ENCODE assay signal across 8 cellular contexts in genomic region chr2:186589733-186590537, GRCh38. TPM values are rescaled to one million over a fixed set of nuclear protein-coding genes. Genes with fewer than 3 reads are reported as not detected.
DNase-seq lines count a peak whose midpoint lies in the region; ATAC-seq, FAIRE-seq and TF ChIP-seq lines count a peak whose summit lies in the region.

TSS of gene ITGAV (plus strand) at chr2:186590056. CDS start at chr2:186590339, 283 bp downstream.

- peak within 1 kb of the TSS; percentile 98 for H3K27ac ChIP-seq in C4-2B
- H3K27ac ChIP-seq in ectodermal cell (ENCODE audit: insufficient read depth, low read depth, low read length, poor library complexity, severe bottlenecking), result peak within 1 kb of the TSS; percentile 45
- H3K27ac ChIP-seq in lower lobe of right lung, result peak within 1 kb of the TSS; percentile 96

- H3K27me3 ChIP-seq in ectodermal cell (ENCODE audit: control insufficient read depth, insufficient read depth, low read length, poor library complexity, severe bottlenecking) (no peaks in the 10 kb centered on the region), lower lobe of right lung (ENCODE audit: low read depth) (no peaks in the 10 kb centered on the region)

- H3K27me3 Mint-ChIP-seq in activated CD8-positive, alpha-beta T cell treated with anti-CD3 and anti-CD28 coated beads for 36 hours, result no peaks in the 10 kb centered on the region

- DNase-seq in GM19239 (ENCODE audit: insufficient read length, low spot score) (peak; percentile 69), NCI-H69 (lab: John Stamatoyannopoulos, UW) (peak; percentile 90), lower lobe of right lung (peak; percentile 97)
- DNase-seq in activated CD8-positive, alpha-beta T cell treated with anti-CD3 and anti-CD28 coated beads for 36 hours, result peak; percentile 88
- peak; percentile 49 to 64 (median 55) for DNase-seq in stimulated activated CD4-positive, alpha-beta T cell treated with anti-CD3 and anti-CD28 coated beads, TNF-alpha, amount 100 ng/mL, for 1 hour (ENCODE audit: low read depth in 3 of 3, low spot score in 1 of 3)

- peak within 1 kb of the TSS; percentile 83 for H3K27ac Mint-ChIP-seq in activated CD8-positive, alpha-beta T cell treated with anti-CD3 and anti-CD28 coated beads for 36 hours

- H3K4me3 ChIP-seq in ectodermal cell (ENCODE audit: insufficient read depth, low read depth, low read length) (peak within 1 kb of the TSS; percentile 69), lower lobe of right lung (peak within 1 kb of the TSS; percentile 84)

- WGBS in ectodermal cell, 2 experiments, result 0% methylated on average over 86 of the region's 86 CpGs

- no peaks in the 10 kb centered on the region for H3K36me3 ChIP-seq in ectodermal cell (ENCODE audit: control insufficient read depth, insufficient read depth, low read length)
- no peaks in the 10 kb centered on the region for H3K36me3 ChIP-seq in lower lobe of right lung

- ATAC-seq in HG03442 (IDR thresholded peaks at IDR 0.05; ENCODE audit: unreplicated experiment) (peak; percentile 95), lower lobe of right lung (peak; percentile 99)
- ATAC-seq in activated CD8-positive, alpha-beta T cell treated with anti-CD3 and anti-CD28 coated beads for 36 hours, result peak; percentile 95

- FAIRE-seq in GM19239 (lab: Jason Lieb, UNC), result peak; percentile 82

- peak within 1 kb of the TSS; percentile 82 for H3K4me3 Mint-ChIP-seq in activated CD8-positive, alpha-beta T cell treated with anti-CD3 and anti-CD28 coated beads for 36 hours

- H3K9me3 ChIP-seq in ectodermal cell (ENCODE audit: control insufficient read depth, low read length) (no peaks in the 10 kb centered on the region), lower lobe of right lung (no peaks in the 10 kb centered on the region)

- no peaks in the 10 kb centered on the region for H3K9me3 Mint-ChIP-seq in activated CD8-positive, alpha-beta T cell treated with anti-CD3 and anti-CD28 coated beads for 36 hours

- intact Hi-C loops in activated CD8-positive, alpha-beta T cell treated with anti-CD3 and anti-CD28 coated beads for 36 hours (cut with micrococcal nuclease), result loop anchor here (5.0 kb wide), 1 partner anchor 52 kb away; no protein-coding TSS in a partner anchor
- intact Hi-C loops in lower lobe of right lung (cut with DNase I), result no loop called here

- POLR2A ChIA-PET in activated CD8-positive, alpha-beta T cell treated with anti-CD3 and anti-CD28 coated beads for 36 hours (lab: Charles Lee), result interaction anchor here (0.6 to 2.3 kb wide), 9 partner anchors 13 to 510 kb away, joined by 3 to 8 read pairs (median 4); partner anchors contain the start of gene ZC3H15

- H3K4me1 Mint-ChIP-seq in activated CD8-positive, alpha-beta T cell treated with anti-CD3 and anti-CD28 coated beads for 36 hours (ENCODE audit: low read depth), result peaks cover 31% of the 10 kb centered on the region

- TF ChIP-seq CTCF in C4-2B (conservative IDR thresholded peaks at IDR 0.05) (0 out of 2 replicates have a peak, but pooled peaks have one; percentile 3), lower lobe of right lung (IDR thresholded peaks at IDR 0.05) (no peak)
- TF ChIP-seq CTCF in activated CD8-positive, alpha-beta T cell treated with anti-CD3 and anti-CD28 coated beads for 36 hours (IDR thresholded peaks at IDR 0.05), result no peak

- H3K4me1 ChIP-seq in ectodermal cell (ENCODE audit: control insufficient read depth, insufficient read depth, low read length) (no peaks in the 10 kb centered on the region), lower lobe of right lung (peaks cover 36% of the 10 kb centered on the region)

- CTCF ChIA-PET in activated CD8-positive, alpha-beta T cell treated with anti-CD3 and anti-CD28 coated beads for 36 hours (lab: Charles Lee), result interaction anchor here (0.7 to 1.7 kb wide), 5 partner anchors 18 to 90 kb away, joined by 3 to 5 read pairs (median 4); no protein-coding TSS in a partner anchor

- H3K36me3 Mint-ChIP-seq in activated CD8-positive, alpha-beta T cell treated with anti-CD3 and anti-CD28 coated beads for 36 hours (ENCODE audit: low read depth), result no peaks in the 10 kb centered on the region

RNA-seq across cellular contexts. Expression of gene ITGAV, which starts in this region (rescaled TPM):
- 1 to 10 TPM; 4.7 to 7.5 TPM for total RNA-seq in activated CD8-positive, alpha-beta T cell treated with anti-CD3 and anti-CD28 coated beads for 36 hours
- polyA plus RNA-seq in ectodermal cell (2013, experiment 1 of 4), result 27.1 TPM
- 32.0 TPM for polyA plus RNA-seq in ectodermal cell (2013, experiment 2 of 4)
- 32.7 TPM for polyA plus RNA-seq in ectodermal cell (2013, experiment 3 of 4)
- polyA plus RNA-seq in ectodermal cell (2013, experiment 4 of 4), result 35.0 TPM
- 46.6 TPM for total RNA-seq in lower lobe of right lung

Comparison
In these comparisons a context has a peak if more than half of its experiments do, and no peak if none do; other contexts are left out.
1. Peak in every context shown above with its lines: DNase-seq, ATAC-seq, H3K4me3 ChIP-seq and H3K27ac ChIP-seq.
2. H3K27ac ChIP-seq: peak in every context shown above with its lines; median percentile 98 in C4-2B; 96 in lower lobe of right lung; 45 in ectodermal cell.